ENCODE assay signal across 8 cellular contexts in the genomic region with DNA sequence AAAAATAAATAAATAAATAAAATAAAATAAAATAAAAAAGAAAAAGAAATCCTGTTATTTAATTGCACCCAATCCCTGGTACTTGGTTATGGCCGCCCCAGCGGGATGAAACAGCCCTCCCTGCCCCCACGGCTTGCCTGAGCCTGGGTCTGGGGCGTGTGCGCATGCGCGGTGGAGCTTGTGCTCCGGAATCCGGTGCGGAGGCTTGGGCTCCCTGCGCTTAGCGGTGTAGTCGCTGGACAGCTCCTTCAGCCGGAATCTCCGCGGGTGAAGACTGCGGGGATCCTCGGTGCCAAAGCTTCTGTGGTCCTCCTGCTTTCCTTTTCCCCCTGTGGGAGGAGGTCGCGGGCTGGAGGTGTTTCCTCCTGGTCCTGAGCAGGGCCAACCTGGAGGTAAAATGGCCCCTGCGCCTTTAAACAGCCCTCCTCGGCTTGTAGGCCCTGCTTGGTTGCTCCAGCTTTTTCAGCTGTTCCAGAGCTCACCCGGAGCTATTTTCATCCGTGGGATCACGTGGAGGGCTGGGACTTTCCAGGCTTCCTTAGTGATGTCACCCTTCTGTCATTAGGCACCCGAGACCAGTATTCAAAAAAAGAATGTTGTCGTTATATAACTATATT.
DNase-seq lines count a peak whose midpoint lies in the region; ATAC-seq and TF ChIP-seq lines count a peak whose summit lies in the region.

Gene PLA2G4C (minus strand): TSS at position 468 of the 617 bp plus-strand sequence. CDS start 4,288 bp downstream, outside the sequence.

- DNase-seq in GM10248 (ENCODE audit: extremely low spot score) (peak; percentile 96), NCI-H524 treated with DMSO at 0.1 percent for 48 hours (lab: John Stamatoyannopoulos, UW) (peak; percentile 66), left kidney (ENCODE audit: low read depth, low spot score) (peak; percentile 96)
- peak; percentile 78 for DNase-seq in activated CD4-positive, alpha-beta T cell treated with anti-CD3 and anti-CD28 coated beads, Interleukin-2, amount 50 U/mL, for 1 hour
- peak; percentile 78 to 85 for DNase-seq in stimulated activated CD4-positive, alpha-beta T cell treated with anti-CD3 and anti-CD28 coated beads, Interleukin-1b, Interleukin-23, amount 100 ng/mL, for 4 hours (ENCODE audit: low read depth in 2 of 2)

- TF ChIP-seq CTCF in GM10248 (IDR thresholded peaks at IDR 0.05; ENCODE audit: control extremely low read depth, extremely low read depth, low read depth, missing control alignments), result no peak

- no peaks in the 10 kb centered on the region for H3K9me3 Mint-ChIP-seq in dendritic cell treated with granulocyte-macrophage colony-stimulating factor and Interleukin-4, amounts not matched to agents 40 ng/mL and 50 ng/mL, for 4 days

- CTCF ChIA-PET in GM10248 (lab: Yijun Ruan, JAX), result interaction anchor here (0.7 to 7.0 kb wide), 12 partner anchors 9 to 211 kb away, joined by 3 to 88 read pairs (median 4); no protein-coding TSS in a partner anchor

- H3K4me1 Mint-ChIP-seq in dendritic cell treated with granulocyte-macrophage colony-stimulating factor and Interleukin-4, amounts not matched to agents 40 ng/mL and 50 ng/mL, for 4 days (ENCODE audit: low read depth), result peaks cover 26% of the 10 kb centered on the region

- peak within 1 kb of the TSS; percentile 74 for H3K4me3 Mint-ChIP-seq in dendritic cell treated with granulocyte-macrophage colony-stimulating factor and Interleukin-4, amounts not matched to agents 40 ng/mL and 50 ng/mL, for 4 days

- peak within 1 kb of the TSS; percentile 88 for H3K27ac Mint-ChIP-seq in dendritic cell treated with granulocyte-macrophage colony-stimulating factor and Interleukin-4, amounts not matched to agents 40 ng/mL and 50 ng/mL, for 4 days

- H3K27me3 Mint-ChIP-seq in dendritic cell treated with granulocyte-macrophage colony-stimulating factor and Interleukin-4, amounts not matched to agents 40 ng/mL and 50 ng/mL, for 4 days, result peaks cover 11% of the 10 kb centered on the region

- ATAC-seq in HG03342 (IDR thresholded peaks at IDR 0.05; ENCODE audit: unreplicated experiment), result peak; percentile 49
- no peak for ATAC-seq in HG03571 (IDR thresholded peaks at IDR 0.05; ENCODE audit: unreplicated experiment)

- POLR2A ChIA-PET in GM10248 (lab: Yijun Ruan, JAX), result interaction anchor here (1.0 to 1.1 kb wide), 2 partner anchors 12 to 147 kb away, joined by 3 to 6 read pairs; no protein-coding TSS in a partner anchor

- peaks cover 13% of the 10 kb centered on the region for H3K36me3 Mint-ChIP-seq in dendritic cell treated with granulocyte-macrophage colony-stimulating factor and Interleukin-4, amounts not matched to agents 40 ng/mL and 50 ng/mL, for 4 days (ENCODE audit: low read depth)

- intact Hi-C loops in dendritic cell treated with granulocyte-macrophage colony-stimulating factor and Interleukin-4, amounts not matched to agents 40 ng/mL and 50 ng/mL, for 4 days (cut with micrococcal nuclease), result loop anchor here (2.0 kb wide), 1 partner anchor 34 kb away; no protein-coding TSS in a partner anchor
